8 cellular contexts compared by ENCODE assay signal in genomic region chr11:46392421-46393230, GRCh38. TPM values are rescaled to one million over a fixed set of nuclear protein-coding genes. Genes with fewer than 3 reads are reported as not detected.
DNase-seq lines count a peak whose midpoint lies in the region; ATAC-seq and TF ChIP-seq lines count a peak whose summit lies in the region.

No MANE protein-coding gene starts in this region.

- H2BK12ac ChIP-seq in neuronal stem cell (ENCODE audit: low read length) = no peak overlapping the region

- H3K9me3 ChIP-seq in neuronal stem cell (replicated peaks in 1 of 2; ENCODE audit: control insufficient read depth in 2 of 2, insufficient read depth in 1 of 2, low read depth in 1 of 2, low read length in 2 of 2) = peaks cover 0 to 3% of the 10 kb centered on the region in 2 donors
- no peaks in the 10 kb centered on the region for H3K9me3 ChIP-seq in stomach

- no peaks in the 10 kb centered on the region for H3K79me1 ChIP-seq in neuronal stem cell (ENCODE audit: low read depth, low read length)

- H3K4me1 ChIP-seq in neuronal stem cell (ENCODE audit: control insufficient read depth in 2 of 2, insufficient read depth in 1 of 2, low read depth in 1 of 2, low read length in 2 of 2) = peaks cover 12 to 23% of the 10 kb centered on the region in 2 donors
- H3K4me1 ChIP-seq in stomach = peaks cover 41 to 49% (median 46%) of the 10 kb centered on the region in 4 donors

- no peak overlapping the region for H4K8ac ChIP-seq in neuronal stem cell (ENCODE audit: low read depth, low read length)

- peak overlapping the region; percentile 91 for H3K4me2 ChIP-seq in neuronal stem cell (ENCODE audit: insufficient read depth, low read length, poor library complexity, severe bottlenecking)

- no peak overlapping the region for H2BK15ac ChIP-seq in neuronal stem cell (ENCODE audit: low read length)

- H3K4ac ChIP-seq in neuronal stem cell (ENCODE audit: low read length) = no peak overlapping the region

- H3K36me3 ChIP-seq in neuronal stem cell (replicated peaks in 1 of 2; ENCODE audit: control insufficient read depth in 2 of 2, insufficient read depth in 2 of 2, low read length in 2 of 2) = peaks cover 7 to 20% of the 10 kb centered on the region in 2 donors
- H3K36me3 ChIP-seq in stomach = peaks cover 10 to 23% (median 21%) of the 10 kb centered on the region in 4 donors

- H3K27me3 ChIP-seq in neuronal stem cell (ENCODE audit: control insufficient read depth in 3 of 3, insufficient read depth in 3 of 3, low read depth in 1 of 3, low read length in 3 of 3) (peaks cover 19 to 54% (median 35%) of the 10 kb centered on the region in 3 experiments), stomach (peaks cover 17 to 58% (median 49%) of the 10 kb centered on the region in 3 donors)

- TF ChIP-seq EP300 in stomach (IDR thresholded peaks at IDR 0.05) = no peak

- no peak overlapping the region for H2BK5ac ChIP-seq in neuronal stem cell (ENCODE audit: low read length)

- peak; percentile 72 for ATAC-seq in HG03135 (IDR thresholded peaks at IDR 0.05; ENCODE audit: unreplicated experiment)

- H3K14ac ChIP-seq in neuronal stem cell (ENCODE audit: low read length) = no peak overlapping the region

- H3K9ac ChIP-seq in neuronal stem cell (ENCODE audit: low read depth, low read length, poor library complexity) = no peak overlapping the region

- TF ChIP-seq CTCF in stomach (IDR thresholded peaks at IDR 0.05) = no peak

- peak overlapping the region; percentile 52 to 67 for H3K4me3 ChIP-seq in neuronal stem cell (ENCODE audit: low read length in 2 of 2)
- H3K4me3 ChIP-seq in stomach = peak overlapping the region; percentile 40 to 63 (median 47)

- H4K91ac ChIP-seq in neuronal stem cell (ENCODE audit: low read depth, low read length, poor library complexity) = no peak overlapping the region

- TF ChIP-seq POLR2A in stomach (IDR thresholded peaks at IDR 0.05) = no peak

- H2AFZ ChIP-seq in neuronal stem cell (ENCODE audit: low read length) = peak overlapping the region; percentile 94

- H3K18ac ChIP-seq in neuronal stem cell (ENCODE audit: low read length) = no peak overlapping the region

- no peak overlapping the region for H3K27ac ChIP-seq in neuronal stem cell (replicated peaks; ENCODE audit: low read length)
- H3K27ac ChIP-seq in stomach = no peak overlapping the region

- intact Hi-C loops in stomach (cut with DNase I; ENCODE audit: low total_unique reads) = loop anchor here (5.0 kb wide), 1 partner anchor 140 kb away; no protein-coding TSS in a partner anchor

- H2AK5ac ChIP-seq in neuronal stem cell (ENCODE audit: low read depth, low read length) = no peak overlapping the region

- H2BK120ac ChIP-seq in neuronal stem cell (ENCODE audit: low read depth, low read length) = no peak overlapping the region

- DNase-seq in NCI-H2196 (lab: John Stamatoyannopoulos, UW; ENCODE audit: unreplicated experiment) (peak; percentile 51), NCI-H2196 treated with DMSO at 0.1 percent for 48 hours (lab: John Stamatoyannopoulos, UW; ENCODE audit: unreplicated experiment) (no peak), RPMI8226 (peak; percentile 69), foreskin melanocyte (peak; percentile 54), neuronal stem cell (ENCODE audit: low spot score) (peak; percentile 91), stomach (peak; percentile 87)
- DNase-seq in activated gamma-delta T cell treated with anti-CD3 and anti-CD28 coated beads, Interleukin-2, amount 50 U/mL, for 16 hours (ENCODE audit: low read depth) = peak; percentile 53

- peak overlapping the region; percentile 1 for H3K23ac ChIP-seq in neuronal stem cell (ENCODE audit: low read depth, low read length, poor library complexity)

- no CpG with 5 or more reads among the region's 71 CpGs for WGBS in neuronal stem cell (ENCODE audit: extremely low coverage in 2 of 2, insufficient read length in 2 of 2, insufficient replicate concordance in 1 of 2), 2 donors
- 2 to 15% (median 3%) methylated on average over 18 to 71 of the region's 71 CpGs for WGBS in stomach, 5 donors

RNA-seq across cellular contexts. Expression of gene CHRM4, which starts 1.1 kb away (rescaled TPM):
- 0.10 TPM for polyA plus RNA-seq in neuronal stem cell (2013, experiment 1 of 2)
- 0.15 TPM for polyA plus RNA-seq in neuronal stem cell (2013, experiment 2 of 2)
- 1 to 10 TPM in 1 of 5 donors, under 1 TPM in 1, not detected in 3; 0.37 to 2.8 TPM for total RNA-seq in stomach
- polyA plus RNA-seq in stomach = not detected

RNA-seq across cellular contexts. Expression of gene MDK, which starts 11.2 kb away (rescaled TPM):
- 1,851 TPM for polyA plus RNA-seq in neuronal stem cell (2013, experiment 1 of 2)
- polyA plus RNA-seq in neuronal stem cell (2013, experiment 2 of 2) = 1,853 TPM
- total RNA-seq in stomach = 100 to 1,000 TPM in 1 of 5 donors, 10 to 100 TPM in 3, 1 to 10 TPM in 1; 5.5 to 151 (median 21.0) TPM
- 10 to 100 TPM; 22.5 to 56.5 (median 29.2) TPM for polyA plus RNA-seq in stomach

RNA-seq across cellular contexts. Expression of gene DGKZ, which starts 45.4 kb away (rescaled TPM):
- 33.3 TPM for polyA plus RNA-seq in neuronal stem cell (2013, experiment 1 of 2)
- 32.3 TPM for polyA plus RNA-seq in neuronal stem cell (2013, experiment 2 of 2)
- 100 to 1,000 TPM in 3 of 5 donors, 10 to 100 TPM in 2; 24.0 to 405 (median 102) TPM for total RNA-seq in stomach
- 10 to 100 TPM; 26.9 to 47.5 (median 35.0) TPM for polyA plus RNA-seq in stomach
